ENCODE assay signal across 8 cellular contexts in genomic region chr14:30214456-30215090, GRCh38.
DNase-seq lines count a peak whose midpoint lies in the region; ATAC-seq, FAIRE-seq and TF ChIP-seq lines count a peak whose summit lies in the region.

No MANE protein-coding gene starts in this region.

- H3K4me1 Mint-ChIP-seq in HFFc6 (ENCODE audit: low read depth): peaks cover 31% of the 10 kb centered on the region

- H3K27me3 Mint-ChIP-seq in HFFc6 (ENCODE audit: insufficient read depth): no peaks in the 10 kb centered on the region; the same call in 1 of the 2 replicates

- POLR2A ChIA-PET in K562 (lab: Yijun Ruan, JAX): interaction anchor here (0.5 kb wide), 1 partner anchor 74 kb away, joined by 4 read pairs; no protein-coding TSS in a partner anchor

- no peaks in the 10 kb centered on the region for H3K4me1 ChIP-seq in K562 (replicated peaks in 1 of 2; ENCODE audit: control insufficient read depth in 2 of 2, insufficient read depth in 2 of 2, low read length in 2 of 2)
- H3K4me1 ChIP-seq in tibial nerve: no peaks in the 10 kb centered on the region

- BruUV-seq in K562 (replicated peaks; lab: Mats Ljungman, UMichigan): no TSS peak

- no peak overlapping the region for H3K27ac Mint-ChIP-seq in HFFc6

- TF ChIP-seq CTCF in HFFc6 (IDR thresholded peaks at IDR 0.05): peak; percentile 86
- peak; percentile 41 to 66 (median 53); a peak in 5 of 6 replicates for TF ChIP-seq CTCF in K562 (IDR thresholded peaks at IDR 0.05 in 2 of 3, conservative IDR thresholded peaks at IDR 0.05 in 1 of 3; ENCODE audit: insufficient read depth in 2 of 3, low read depth in 1 of 3, low read length in 3 of 3)
- peak; percentile 36 to 76 (median 47) for TF ChIP-seq CTCF in tibial nerve (IDR thresholded peaks at IDR 0.05)

- FAIRE-seq in K562 (lab: Jason Lieb, UNC): peak; percentile 71

- H3K27ac ChIP-seq in K562 (ENCODE audit: extremely low read depth, low read depth, low read length) (no peak overlapping the region), tibial nerve (no peak overlapping the region)

- H3K4me3 ChIP-seq in K562 (no peak overlapping the region), tibial nerve (no peak overlapping the region)

- intact Hi-C loops in K562 (cut with micrococcal nuclease): loop anchor here (2.0 kb wide), 2 partner anchors 666 to 1460 kb away; no protein-coding TSS in a partner anchor

- H3K36me3 ChIP-seq in K562 (ENCODE audit: control insufficient read depth, insufficient read depth, low read length) (no peaks in the 10 kb centered on the region), tibial nerve (no peaks in the 10 kb centered on the region)

- no peaks in the 10 kb centered on the region for H3K36me3 Mint-ChIP-seq in HFFc6 (ENCODE audit: low read depth)

- no peaks in the 10 kb centered on the region for H3K79me2 ChIP-seq in K562 (ENCODE audit: control insufficient read depth, insufficient read depth, low read length)

- CTCF ChIA-PET in K562 (lab: Yijun Ruan, JAX; ENCODE audit: low intra/inter-chr PET ratio): interaction anchor here (1.2 to 1.3 kb wide), 2 partner anchors 1461 to 1463 kb away, joined by 5 read pairs; no protein-coding TSS in a partner anchor

- no peaks in the 10 kb centered on the region for H3K9me1 ChIP-seq in K562 (ENCODE audit: control insufficient read depth, insufficient read depth, low read length)

- TF ChIP-seq EP300 in K562 (IDR thresholded peaks at IDR 0.05; ENCODE audit: low read length) (no peak), tibial nerve (IDR thresholded peaks at IDR 0.05) (no peak)

- H3K4me3 Mint-ChIP-seq in HFFc6: no peak overlapping the region

- H4K20me1 ChIP-seq in K562 (replicated peaks; ENCODE audit: control insufficient read depth, insufficient read depth, low read length): no peaks in the 10 kb centered on the region

- TF ChIP-seq RAD21 in K562 (CRISPR knock-in tag; conservative IDR thresholded peaks at IDR 0.05 in 1 of 2, IDR thresholded peaks at IDR 0.05 in 1 of 2): peak; percentile 58 to 66

- H3K9ac ChIP-seq in K562 (ENCODE audit: insufficient read depth in 1 of 2, low read depth in 2 of 2, low read length in 2 of 2): no peak overlapping the region

- ATAC-seq in K562: peak; percentile 74

- H3K9me3 Mint-ChIP-seq in HFFc6: no peaks in the 10 kb centered on the region

- DNase-seq in DMS153 treated with DMSO at 0.1 percent for 48 hours (lab: John Stamatoyannopoulos, UW; ENCODE audit: unreplicated experiment): peak; percentile 70
- DNase-seq in HFFc6: peak; percentile 76
- DNase-seq in NCI-H2227 treated with DMSO at 0.1 percent for 48 hours (lab: John Stamatoyannopoulos, UW): peak; percentile 54
- DNase-seq in K562 (ENCODE audit: extremely low read depth in 1 of 4, low spot score in 3 of 4): peak; percentile 7 to 46 (median 16)
- DNase-seq in iris pigment epithelial cell (ENCODE audit: low read depth): peak; percentile 83
- peak in 1 of 2 donors; percentile 54 for DNase-seq in tibial nerve (ENCODE audit: low spot score in 2 of 2)
- DNase-seq in activated CD4-positive, CD25-positive, alpha-beta regulatory T cell (lab: John Stamatoyannopoulos, UW): no peak
- no peak for DNase-seq in cerebellar nuclear complex (lab: John Stamatoyannopoulos, UW)

- no peak overlapping the region for H3K4me2 ChIP-seq in K562 (ENCODE audit: insufficient read depth, low read length)

- H3K9me3 ChIP-seq in K562 (replicated peaks; ENCODE audit: control insufficient read depth, insufficient read depth, low read depth, low read length): no peaks in the 10 kb centered on the region
- H3K9me3 ChIP-seq in tibial nerve: no peaks in the 10 kb centered on the region

- no peak overlapping the region for H2AFZ ChIP-seq in K562 (ENCODE audit: low read depth, low read length)

- H3K27me3 ChIP-seq in K562 (ENCODE audit: control insufficient read depth in 2 of 2, insufficient read depth in 2 of 2, low read length in 2 of 2): no peaks in the 10 kb centered on the region
- no peaks in the 10 kb centered on the region for H3K27me3 ChIP-seq in tibial nerve

- in situ Hi-C loops in K562 (cut with MboI): loop anchor here (25.0 kb wide), 2 partner anchors 677 to 1452 kb away; partner anchors contain the start of gene FOXG1

- 0% methylated on average over 2 of the region's 2 CpGs for WGBS in K562 (ENCODE audit: insufficient coverage, low coverage, missing lambda C conversion rate)
- WGBS in tibial nerve, 2 donors: 1 to 2% methylated on average over 2 of the region's 2 CpGs

- TF ChIP-seq POLR2A in K562 (conservative IDR thresholded peaks at IDR 0.05): no peak
- no peak for TF ChIP-seq POLR2A in tibial nerve (IDR thresholded peaks at IDR 0.05)

TF ChIP-seq in K562, 482 proteins besides CTCF, POLR2A, EP300 and RAD21 (continues in another document):
- TF ChIP-seq YBX1 (IDR thresholded peaks at IDR 0.05): no peak
- no peak for TF ChIP-seq CGGBP1 (CRISPR knock-in tag; IDR thresholded peaks at IDR 0.05)
- no peak for TF ChIP-seq ZSCAN32 (CRISPR knock-in tag; IDR thresholded peaks at IDR 0.05)
- TF ChIP-seq ZNF699 (CRISPR knock-in tag; IDR thresholded peaks at IDR 0.05; ENCODE audit: insufficient replicate concordance): no peak
- TF ChIP-seq TOE1 (IDR thresholded peaks at IDR 0.05; ENCODE audit: borderline replicate concordance): no peak
- TF ChIP-seq TOE1 (CRISPR knock-in tag; IDR thresholded peaks at IDR 0.05; ENCODE audit: borderline replicate concordance, low read depth): no peak
- no peak for TF ChIP-seq BMI1 (IDR thresholded peaks at IDR 0.05; ENCODE audit: low read length)
- no peak for TF ChIP-seq ATF2 (CRISPR knock-in tag; IDR thresholded peaks at IDR 0.05)
- TF ChIP-seq THRA (IDR thresholded peaks at IDR 0.05): no peak
- TF ChIP-seq CBFA2T2 (conservative IDR thresholded peaks at IDR 0.05): no peak
- no peak for TF ChIP-seq ZMIZ1 (IDR thresholded peaks at IDR 0.05; ENCODE audit: low read depth in 2 of 2, low read length in 2 of 2)
- TF ChIP-seq CREM (IDR thresholded peaks at IDR 0.05; ENCODE audit: low read depth): no peak
- TF ChIP-seq FOXO4 (CRISPR knock-in tag; IDR thresholded peaks at IDR 0.05): no peak
- no peak for TF ChIP-seq HDAC3 (IDR thresholded peaks at IDR 0.05; ENCODE audit: borderline replicate concordance, partially characterized antibody)

Comparison
In these comparisons a context has a peak if more than half of its experiments do, and no peak if none do; other contexts are left out.
1. DNase-seq: peak in DMS153 treated with DMSO at 0.1 percent for 48 hours (single experiment), HFFc6 (single experiment), NCI-H2227 treated with DMSO at 0.1 percent for 48 hours (single experiment), K562 (4 of 4) and iris pigment epithelial cell (single experiment); none in activated CD4-positive, CD25-positive, alpha-beta regulatory T cell (0 of 4) and cerebellar nuclear complex (0 of 2).
2. Peak in every context shown above with its lines, with median percentiles within 50 percentile points of each other: CTCF ChIP-seq.